1 cellular context compared by ENCODE assay signal in the genomic region with DNA sequence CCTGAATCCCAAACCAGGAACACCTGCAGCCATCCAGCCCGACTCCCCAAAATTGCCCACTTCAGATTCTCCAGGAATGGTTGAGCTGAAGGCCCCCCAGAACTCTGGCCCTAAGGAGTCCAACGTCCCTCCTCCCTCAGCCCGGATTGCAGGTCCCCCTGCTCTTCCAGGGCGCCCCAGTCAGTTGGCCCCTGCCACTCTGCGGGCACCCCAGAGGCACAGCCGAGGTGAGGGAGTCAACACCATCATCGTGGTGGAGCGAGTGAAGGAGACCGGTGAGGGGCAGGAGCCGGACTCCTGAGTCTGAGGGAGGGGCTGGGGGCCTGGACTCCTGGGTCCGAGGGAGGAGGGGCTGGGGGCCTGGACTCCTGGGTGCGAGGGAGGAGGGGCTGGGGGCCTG.
TF ChIP-seq lines count a peak whose summit lies in the region.

No MANE protein-coding gene starts in this region.

TF ChIP-seq in IMR-90, 13 proteins besides CTCF, POLR2A, EP300 and RAD21:
- TF ChIP-seq CHD1 (IDR thresholded peaks at IDR 0.05; ENCODE audit: low read depth, low read length) = no peak
- no peak for TF ChIP-seq RCOR1 (IDR thresholded peaks at IDR 0.05; ENCODE audit: insufficient replicate concordance, low read length)
- no peak for TF ChIP-seq MAZ (IDR thresholded peaks at IDR 0.05; ENCODE audit: borderline replicate concordance, low read depth, low read length)
- TF ChIP-seq FOS (IDR thresholded peaks at IDR 0.05; ENCODE audit: low read depth, low read length) = no peak
- TF ChIP-seq SMC3 (IDR thresholded peaks at IDR 0.05; ENCODE audit: low read depth, low read length) = no peak
- TF ChIP-seq CEBPB (IDR thresholded peaks at IDR 0.05; ENCODE audit: low read depth, low read length) = no peak
- no peak for TF ChIP-seq BHLHE40 (IDR thresholded peaks at IDR 0.05; ENCODE audit: low read depth, low read length)
- no peak for TF ChIP-seq RFX5 (IDR thresholded peaks at IDR 0.05; ENCODE audit: low read depth, low read length)
- TF ChIP-seq MAFK (IDR thresholded peaks at IDR 0.05; ENCODE audit: low read depth, low read length) = no peak
- no peak for TF ChIP-seq MXI1 (IDR thresholded peaks at IDR 0.05; ENCODE audit: borderline replicate concordance, low read depth, low read length)
- TF ChIP-seq, protein P1, sequence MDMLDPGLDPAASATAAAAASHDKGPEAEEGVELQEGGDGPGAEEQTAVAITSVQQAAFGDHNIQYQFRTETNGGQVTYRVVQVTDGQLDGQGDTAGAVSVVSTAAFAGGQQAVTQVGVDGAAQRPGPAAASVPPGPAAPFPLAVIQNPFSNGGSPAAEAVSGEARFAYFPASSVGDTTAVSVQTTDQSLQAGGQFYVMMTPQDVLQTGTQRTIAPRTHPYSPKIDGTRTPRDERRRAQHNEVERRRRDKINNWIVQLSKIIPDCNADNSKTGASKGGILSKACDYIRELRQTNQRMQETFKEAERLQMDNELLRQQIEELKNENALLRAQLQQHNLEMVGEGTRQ (IDR thresholded peaks at IDR 0.05; ENCODE audit: low read depth, low read length) = no peak
- TF ChIP-seq NFE2L2 (IDR thresholded peaks at IDR 0.05; ENCODE audit: low read depth, low read length) = no peak
- TF ChIP-seq, protein P2, sequence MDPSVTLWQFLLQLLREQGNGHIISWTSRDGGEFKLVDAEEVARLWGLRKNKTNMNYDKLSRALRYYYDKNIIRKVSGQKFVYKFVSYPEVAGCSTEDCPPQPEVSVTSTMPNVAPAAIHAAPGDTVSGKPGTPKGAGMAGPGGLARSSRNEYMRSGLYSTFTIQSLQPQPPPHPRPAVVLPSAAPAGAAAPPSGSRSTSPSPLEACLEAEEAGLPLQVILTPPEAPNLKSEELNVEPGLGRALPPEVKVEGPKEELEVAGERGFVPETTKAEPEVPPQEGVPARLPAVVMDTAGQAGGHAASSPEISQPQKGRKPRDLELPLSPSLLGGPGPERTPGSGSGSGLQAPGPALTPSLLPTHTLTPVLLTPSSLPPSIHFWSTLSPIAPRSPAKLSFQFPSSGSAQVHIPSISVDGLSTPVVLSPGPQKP (IDR thresholded peaks at IDR 0.05; ENCODE audit: borderline replicate concordance, low read depth, low read length) = no peak
